ENCODE assay signal across 8 cellular contexts in genomic region chr17:55444471-55445441, GRCh38. TPM values are rescaled to one million over a fixed set of nuclear protein-coding genes. Genes with fewer than 3 reads are reported as not detected.
DNase-seq lines count a peak whose midpoint lies in the region; ATAC-seq and TF ChIP-seq lines count a peak whose summit lies in the region.

No MANE protein-coding gene starts in this region.

- no peaks in the 10 kb centered on the region for H3K36me3 Mint-ChIP-seq in endothelial cell (ENCODE audit: low read depth, unreplicated experiment)

- DNase-seq in ACHN, result peak; percentile 62
- peak; percentile 56 for DNase-seq in fibroblast of pulmonary artery (ENCODE audit: low read depth)
- DNase-seq in endothelial cell (ENCODE audit: low spot score), result no peak
- no peak for DNase-seq in Peyer's patch
- no peak for DNase-seq in mesenteric fat pad (ENCODE audit: low spot score)
- no peak for DNase-seq in midbrain (lab: John Stamatoyannopoulos, UW)

- peaks cover 10% of the 10 kb centered on the region for H3K4me1 Mint-ChIP-seq in endothelial cell (ENCODE audit: unreplicated experiment)

- H3K4me3 ChIP-seq in fibroblast of pulmonary artery (replicated peaks; ENCODE audit: low read depth, low read length) (no peak overlapping the region), Peyer's patch (no peak overlapping the region)

- TF ChIP-seq POLR2A in Peyer's patch (IDR thresholded peaks at IDR 0.05), result no peak

- no peak overlapping the region for H3K27ac Mint-ChIP-seq in endothelial cell (ENCODE audit: unreplicated experiment)

- peak overlapping the region in 2 of 4 donors; percentile 10 to 51 for H3K27ac ChIP-seq in Peyer's patch

- no peak for TF ChIP-seq CTCF in fibroblast of pulmonary artery (IDR thresholded peaks at IDR 0.05; ENCODE audit: low read length, missing control alignments)
- TF ChIP-seq CTCF in endothelial cell (IDR thresholded peaks at IDR 0.05; ENCODE audit: unreplicated experiment), result no peak
- TF ChIP-seq CTCF in Peyer's patch (IDR thresholded peaks at IDR 0.05), result no peak

- H3K9me3 ChIP-seq in Peyer's patch, result no peaks in the 10 kb centered on the region

- H3K27me3 Mint-ChIP-seq in endothelial cell (ENCODE audit: unreplicated experiment), result peaks cover 3% of the 10 kb centered on the region

- peak; percentile 87 for ATAC-seq in GM21423 (IDR thresholded peaks at IDR 0.05; ENCODE audit: unreplicated experiment)
- peak; percentile 70 for ATAC-seq in HG03520 (IDR thresholded peaks at IDR 0.05; ENCODE audit: unreplicated experiment)

- peaks cover 0 to 4% (median 2%) of the 10 kb centered on the region in 4 donors for H3K4me1 ChIP-seq in Peyer's patch

- H3K4me3 Mint-ChIP-seq in endothelial cell (ENCODE audit: unreplicated experiment), result no peak overlapping the region

- H3K27me3 ChIP-seq in Peyer's patch, result no peaks in the 10 kb centered on the region

- no peaks in the 10 kb centered on the region for H3K9me3 Mint-ChIP-seq in endothelial cell (ENCODE audit: unreplicated experiment)

- in situ Hi-C loops in ACHN (cut with HindIII; ENCODE audit: low pct_ligation_motif_present, low pct_unique_long_range_greater_than_20kb, low sequenced_read_pairs), result no loop called here

- H3K36me3 ChIP-seq in Peyer's patch, result no peaks in the 10 kb centered on the region

RNA-seq across cellular contexts. Expression of gene MMD, which starts 23.1 kb away (rescaled TPM):
- total RNA-seq in endothelial cell (ENCODE audit: unreplicated experiment), result 48.5 TPM
- 10 to 100 TPM in 2 of 4 donors, 1 to 10 TPM in 2; 4.5 to 29.7 (median 14.3) TPM for total RNA-seq in Peyer's patch
- total RNA-seq in mesenteric fat pad, result 190 TPM

Comparison
In these comparisons a context has a peak if more than half of its experiments do, and no peak if none do; other contexts are left out.
1. DNase-seq: peak in ACHN (single experiment) and fibroblast of pulmonary artery (single experiment); none in endothelial cell (single experiment), Peyer's patch (0 of 3), mesenteric fat pad (single experiment) and midbrain (single experiment).